Comparison of ENCODE assay signal across 8 cellular contexts in genomic region chr4:173167793-173168395, GRCh38.
DNase-seq lines count a peak whose midpoint lies in the region; ATAC-seq, FAIRE-seq and TF ChIP-seq lines count a peak whose summit lies in the region.

No MANE protein-coding gene starts in this region.

- H3K4me1 ChIP-seq in DND-41 (ENCODE audit: insufficient read depth, low read length) (peaks cover 53% of the 10 kb centered on the region), KMS-11 (ENCODE audit: low read depth, poor library complexity, severe bottlenecking) (peaks cover 30% of the 10 kb centered on the region)

- peak; percentile 47 for ATAC-seq in DND-41 (ENCODE audit: insufficient read depth, low read depth)
- ATAC-seq in GM21367 (IDR thresholded peaks at IDR 0.05; ENCODE audit: unreplicated experiment), result peak; percentile 12

- H3K9me3 ChIP-seq in DND-41 (ENCODE audit: insufficient read depth, low read length, severe bottlenecking) (no peaks in the 10 kb centered on the region), SU-DHL-6 (ENCODE audit: insufficient read depth, low read length) (no peaks in the 10 kb centered on the region)

- peaks cover 15% of the 10 kb centered on the region; the same call in 1 of the 2 replicates for H4K20me1 ChIP-seq in DND-41 (ENCODE audit: insufficient read depth, low read length)
- H4K20me1 ChIP-seq in KMS-11 (ENCODE audit: insufficient read depth), result peaks cover 9% of the 10 kb centered on the region; the same call in 1 of the 2 replicates
- H4K20me1 ChIP-seq in SU-DHL-6 (ENCODE audit: low read depth, low read length), result peaks cover 10% of the 10 kb centered on the region

- H3K4me2 ChIP-seq in DND-41 (ENCODE audit: insufficient read depth, low read length) (peak overlapping the region; percentile 79), KMS-11 (peak overlapping the region; percentile 53), SU-DHL-6 (ENCODE audit: low read depth, low read length, poor library complexity, severe bottlenecking) (peak overlapping the region; percentile 84)

- peak overlapping the region; percentile 93 for H3K27ac ChIP-seq in DND-41 (ENCODE audit: low read length)
- peak overlapping the region; percentile 90 for H3K27ac ChIP-seq in KMS-11
- peak overlapping the region; percentile 66 for H3K27ac ChIP-seq in SU-DHL-6 (ENCODE audit: low read depth, low read length)

- H3K79me2 ChIP-seq in DND-41 (ENCODE audit: insufficient read depth, low read length) (peaks cover 53% of the 10 kb centered on the region), KMS-11 (ENCODE audit: insufficient read depth, low read depth) (peaks cover 38% of the 10 kb centered on the region), SU-DHL-6 (ENCODE audit: insufficient read depth, low read length) (peaks cover 22% of the 10 kb centered on the region)

- FAIRE-seq in D721Med (lab: Jason Lieb, UNC), result no peak

- H3K4me3 ChIP-seq in DND-41 (ENCODE audit: low read depth in 1 of 2, low read length in 2 of 2) (peak overlapping the region; percentile 55 to 86; a peak in 3 of 4 replicates), KMS-11 (IDR thresholded peaks at IDR 0.05; ENCODE audit: insufficient read depth, low read depth, low read length) (peak overlapping the region; percentile 54), SU-DHL-6 (ENCODE audit: insufficient read depth, low read length, poor library complexity, severe bottlenecking) (peak overlapping the region; percentile 71)

- H3K9ac ChIP-seq in DND-41 (ENCODE audit: low read depth, low read length) (peak overlapping the region; percentile 94), KMS-11 (peak overlapping the region; percentile 95), SU-DHL-6 (ENCODE audit: low read length) (peak overlapping the region; percentile 81)

- no peaks in the 10 kb centered on the region for H3K9me2 ChIP-seq in SU-DHL-6 (replicated peaks; ENCODE audit: insufficient read depth, low read length)

- TF ChIP-seq CTCF in DND-41 (IDR thresholded peaks at IDR 0.05; ENCODE audit: borderline replicate concordance, extremely low read depth, low read length, poor library complexity, severe bottlenecking) (no peak), KMS-11 (conservative IDR thresholded peaks at IDR 0.05; ENCODE audit: low read depth, low read length) (no peak), SU-DHL-6 (IDR thresholded peaks at IDR 0.05; ENCODE audit: insufficient read depth, low read length, poor library complexity, severe bottlenecking) (no peak), D721Med (IDR thresholded peaks at IDR 0.05; ENCODE audit: insufficient read depth, missing control alignments) (no peak)

- DNase-seq in DND-41, result peak; percentile 75
- peak; percentile 13 for DNase-seq in central memory CD4-positive, alpha-beta T cell
- DNase-seq in kidney glomerular epithelial cell (lab: John Stamatoyannopoulos, UW), result peak; percentile 73
- peak; percentile 19 for DNase-seq in stimulated activated CD4-positive, alpha-beta T cell treated with anti-CD3 and anti-CD28 coated beads, Interleukin-4, amount 100 ng/mL, for 1 hour
- DNase-seq in D721Med (ENCODE audit: insufficient read length, low spot score), result no peak

- H3F3A ChIP-seq in SU-DHL-6 (ENCODE audit: insufficient read depth), result peaks cover 27% of the 10 kb centered on the region; the same call in 1 of the 2 replicates

- peak overlapping the region; percentile 85 for H2AFZ ChIP-seq in DND-41 (ENCODE audit: low read depth, low read length)
- peak overlapping the region; percentile 94 for H2AFZ ChIP-seq in KMS-11 (ENCODE audit: low read depth)
- H2AFZ ChIP-seq in SU-DHL-6 (ENCODE audit: low read depth, low read length, severe bottlenecking), result peak overlapping the region; percentile 94

- no peaks in the 10 kb centered on the region for H3K27me3 ChIP-seq in DND-41 (ENCODE audit: insufficient read depth, low read length, poor library complexity)
- H3K27me3 ChIP-seq in KMS-11 (ENCODE audit: insufficient read depth, low read depth), result no peaks in the 10 kb centered on the region
- H3K27me3 ChIP-seq in SU-DHL-6 (ENCODE audit: low read length), result no peaks in the 10 kb centered on the region

- H3K36me3 ChIP-seq in DND-41 (ENCODE audit: insufficient read depth, low read length), result no peaks in the 10 kb centered on the region; the same call in 1 of the 2 replicates
- H3K36me3 ChIP-seq in KMS-11 (ENCODE audit: insufficient read depth), result no peaks in the 10 kb centered on the region
- H3K36me3 ChIP-seq in SU-DHL-6 (ENCODE audit: low read length), result no peaks in the 10 kb centered on the region
